Comparison of ENCODE assay signal across 9 cellular contexts in genomic region chr14:69056389-69056788, GRCh38.
A peak's percentile ranks its signal among the peaks of the same experiment; 100 is the strongest.
DNase-seq lines count a peak whose midpoint lies in the region; ATAC-seq, FAIRE-seq and TF ChIP-seq lines count a peak whose summit lies in the region.
"Had no signal": no experiment of that assay in that cellular context is flagged by ENCODE, and none has a peak within 500 bp of the region (broad histone marks: within the 10 kb centered on the region; RNA-seq: fewer than 3 reads in every experiment).

No MANE protein-coding gene starts in this region.

- peaks cover 4 to 34% (median 19%) of the 10 kb centered on the region in 3 donors for H3K36me3 ChIP-seq in pancreas

- DNase-seq in NCI-H1436 (lab: John Stamatoyannopoulos, UW) = peak; percentile 64
- DNase-seq in NCI-H1436 treated with DMSO at 0.1 percent for 48 hours (lab: John Stamatoyannopoulos, UW) = no peak
- peak; percentile 59 for DNase-seq in NCI-H82 (lab: John Stamatoyannopoulos, UW)
- no peak for DNase-seq in epithelial cell of prostate (ENCODE audit: low read depth, low spot score)
- DNase-seq in pancreas = no peak
- no peak for DNase-seq in stimulated activated CD4-positive, alpha-beta T cell treated with anti-CD3 and anti-CD28 coated beads, Interleukin-4, amount 100 ng/mL, for 4 hours

- peak overlapping the region; percentile 41 for H3K27ac ChIP-seq in epithelial cell of prostate
- H3K27ac ChIP-seq in pancreas = no peak overlapping the region
- H3K27ac ChIP-seq: parathyroid adenoma had no signal

- ATAC-seq in pancreas (peak in 3 of 4 donors; percentile 42 to 64 (median 62)), GM21723 (IDR thresholded peaks at IDR 0.05; ENCODE audit: unreplicated experiment) (no peak), GM21737 (IDR thresholded peaks at IDR 0.05; ENCODE audit: unreplicated experiment) (no peak)

- no peaks in the 10 kb centered on the region for H3K9me3 ChIP-seq in pancreas

- WGBS in pancreas, 2 donors = 50 to 58% methylated on average over 3 of the region's 3 CpGs

- H3K4me1 ChIP-seq in pancreas = peaks cover 0 to 5% (median 0%) of the 10 kb centered on the region in 3 donors

- H3K4me3 ChIP-seq in pancreas = no peak overlapping the region

- no peak for TF ChIP-seq CTCF in pancreas (IDR thresholded peaks at IDR 0.05)

- no peak for FAIRE-seq in pancreas (lab: Jason Lieb, UNC)

- H3K27me3 ChIP-seq in pancreas = no peaks in the 10 kb centered on the region

- intact Hi-C loops in pancreas (cut with DNase I) = no loop called here

Comparison
In these comparisons a context has a peak if more than half of its experiments do, and no peak if none do; other contexts are left out.
1. DNase-seq: peak in NCI-H1436 (single experiment) and NCI-H82 (single experiment); none in NCI-H1436 treated with DMSO at 0.1 percent for 48 hours (single experiment), epithelial cell of prostate (single experiment), pancreas (0 of 6) and stimulated activated CD4-positive, alpha-beta T cell treated with anti-CD3 and anti-CD28 coated beads, Interleukin-4, amount 100 ng/mL, for 4 hours (0 of 2).
2. ATAC-seq: peak in pancreas (3 of 4); none in GM21723 (single experiment) and GM21737 (single experiment).